ENCODE assay signal across 9 cellular contexts in genomic region chr22:17785185-17786184, GRCh38. TPM values are rescaled to one million over a fixed set of nuclear protein-coding genes. Genes with fewer than 3 reads are reported as not detected.
A peak's percentile ranks its signal among the peaks of the same experiment; 100 is the strongest.
DNase-seq lines count a peak whose midpoint lies in the region; ATAC-seq and TF ChIP-seq lines count a peak whose summit lies in the region.
"Had no signal": no experiment of that assay in that cellular context is flagged by ENCODE, and none has a peak within 500 bp of the region (broad histone marks: within the 10 kb centered on the region; RNA-seq: fewer than 3 reads in every experiment).

No MANE protein-coding gene starts in this region.

- H3K36me3 ChIP-seq in effector memory CD4-positive, alpha-beta T cell (ENCODE audit: control insufficient read depth, insufficient read depth, low read length), result peaks cover 14% of the 10 kb centered on the region
- H3K36me3 ChIP-seq in transverse colon, result no peaks in the 10 kb centered on the region

- no peaks in the 10 kb centered on the region for H3K27me3 ChIP-seq in effector memory CD4-positive, alpha-beta T cell (replicated peaks; ENCODE audit: control insufficient read depth, insufficient read depth, low read length, poor library complexity, severe bottlenecking)
- H3K27me3 ChIP-seq in transverse colon, result no peaks in the 10 kb centered on the region

- no peak for TF ChIP-seq POLR2A in transverse colon (IDR thresholded peaks at IDR 0.05)

- 80% methylated on average over 32 of the region's 37 CpGs; no CpG with 5 or more reads in 1 of the 2 donors for WGBS in transverse colon (ENCODE audit: low coverage in 1 of 2), 2 donors

- peak; percentile 56 to 83 (median 74) for TF ChIP-seq CTCF in transverse colon (IDR thresholded peaks at IDR 0.05)

- no peak for TF ChIP-seq EP300 in transverse colon (IDR thresholded peaks at IDR 0.05; ENCODE audit: low read depth)

- POLR2A ChIA-PET in activated CD4-positive, alpha-beta memory T cell treated with anti-CD3 and anti-CD28 coated beads, Interleukin-2, amount 10 ng/mL, durations not matched to agents 7 days and 5 days (lab: Charles Lee), result interaction anchor here (0.7 to 1.6 kb wide), 4 partner anchors 12 to 31 kb away, joined by 3 to 6 read pairs (median 3); no protein-coding TSS in a partner anchor

- peaks cover 12% of the 10 kb centered on the region for H3K4me1 Mint-ChIP-seq in activated CD4-positive, alpha-beta memory T cell treated with anti-CD3 and anti-CD28 coated beads, Interleukin-2, amount 10 ng/mL, durations not matched to agents 7 days and 5 days
- peaks cover 14 to 33% of the 10 kb centered on the region in 2 donors for H3K4me1 Mint-ChIP-seq in natural killer cell treated with Interleukin-12 subunit alpha and Interleukin-12 subunit beta and Interleukin-15 and Interleukin-18, amount 100 ng/mL, for 72 hours (ENCODE audit: low read depth in 2 of 2)

- no peaks in the 10 kb centered on the region for H3K36me3 Mint-ChIP-seq in activated CD4-positive, alpha-beta memory T cell treated with anti-CD3 and anti-CD28 coated beads, Interleukin-2, amount 10 ng/mL, durations not matched to agents 7 days and 5 days (ENCODE audit: low read depth)
- no peaks in the 10 kb centered on the region for H3K36me3 Mint-ChIP-seq in natural killer cell treated with Interleukin-12 subunit alpha and Interleukin-12 subunit beta and Interleukin-15 and Interleukin-18, amount 100 ng/mL, for 72 hours

- H3K4me1 ChIP-seq in effector memory CD4-positive, alpha-beta T cell (ENCODE audit: control insufficient read depth, insufficient read depth, low read length, poor library complexity, severe bottlenecking), result peaks cover 16% of the 10 kb centered on the region
- peaks cover 7 to 47% (median 26%) of the 10 kb centered on the region in 4 donors for H3K4me1 ChIP-seq in transverse colon

- no peak overlapping the region for H3K4me3 ChIP-seq in effector memory CD4-positive, alpha-beta T cell (ENCODE audit: insufficient read depth, low read depth, low read length, poor library complexity, severe bottlenecking)
- no peak overlapping the region for H3K4me3 ChIP-seq in transverse colon
- H3K4me3 ChIP-seq: SK-N-MC had no signal

- no peaks in the 10 kb centered on the region for H3K9me3 Mint-ChIP-seq in activated CD4-positive, alpha-beta memory T cell treated with anti-CD3 and anti-CD28 coated beads, Interleukin-2, amount 10 ng/mL, durations not matched to agents 7 days and 5 days
- no peaks in the 10 kb centered on the region for H3K9me3 Mint-ChIP-seq in natural killer cell treated with Interleukin-12 subunit alpha and Interleukin-12 subunit beta and Interleukin-15 and Interleukin-18, amount 100 ng/mL, for 72 hours

- CTCF ChIA-PET in activated CD4-positive, alpha-beta memory T cell treated with anti-CD3 and anti-CD28 coated beads, Interleukin-2, amount 10 ng/mL, durations not matched to agents 7 days and 5 days (lab: Charles Lee), result interaction anchor here (0.6 to 6.6 kb wide), 20 partner anchors 9 to 614 kb away, joined by 3 to 98 read pairs (median 7); partner anchors contain the start of genes BCL2L13, BID and PEX26

- no peaks in the 10 kb centered on the region for H3K27me3 Mint-ChIP-seq in activated CD4-positive, alpha-beta memory T cell treated with anti-CD3 and anti-CD28 coated beads, Interleukin-2, amount 10 ng/mL, durations not matched to agents 7 days and 5 days
- no peaks in the 10 kb centered on the region for H3K27me3 Mint-ChIP-seq in natural killer cell treated with Interleukin-12 subunit alpha and Interleukin-12 subunit beta and Interleukin-15 and Interleukin-18, amount 100 ng/mL, for 72 hours

- in situ Hi-C loops in transverse colon (cut with MboI; ENCODE audit: low pct_ligation_motif_present in 1 of 4, low pct_unique_long_range_greater_than_20kb in 1 of 4, low sequenced_read_pairs in 3 of 4), result no loop called here

- no peak overlapping the region for H3K27ac Mint-ChIP-seq in activated CD4-positive, alpha-beta memory T cell treated with anti-CD3 and anti-CD28 coated beads, Interleukin-2, amount 10 ng/mL, durations not matched to agents 7 days and 5 days
- H3K27ac Mint-ChIP-seq in natural killer cell treated with Interleukin-12 subunit alpha and Interleukin-12 subunit beta and Interleukin-15 and Interleukin-18, amount 100 ng/mL, for 72 hours, result no peak overlapping the region

- no peak overlapping the region for H3K27ac ChIP-seq in effector memory CD4-positive, alpha-beta T cell (ENCODE audit: insufficient read depth, low read length, poor library complexity, severe bottlenecking)
- H3K27ac ChIP-seq in transverse colon, result peak overlapping the region in 1 of 4 donors; percentile 71
- H3K27ac ChIP-seq: SK-N-MC had no signal

- DNase-seq in ELR (ENCODE audit: low read depth), result peak; percentile 53
- DNase-seq in NAMALWA (ENCODE audit: low spot score), result peak; percentile 76
- DNase-seq in activated CD4-positive, alpha-beta memory T cell treated with anti-CD3 and anti-CD28 coated beads, Interleukin-2, amount 10 ng/mL, durations not matched to agents 7 days and 5 days, result peak; percentile 74
- DNase-seq in effector memory CD4-positive, alpha-beta T cell, result peak; percentile 50 to 53 (median 52)
- DNase-seq in natural killer cell treated with Interleukin-12 subunit alpha and Interleukin-12 subunit beta and Interleukin-15 and Interleukin-18, amount 100 ng/mL, for 72 hours (ENCODE audit: low spot score), result peak; percentile 76
- DNase-seq in transverse colon, result peak; percentile 84
- no peak for DNase-seq in NCI-H2227 treated with DMSO at 0.1 percent for 48 hours (lab: John Stamatoyannopoulos, UW)
- no peak for DNase-seq in DMS153 (lab: John Stamatoyannopoulos, UW)

- H3K9me3 ChIP-seq in effector memory CD4-positive, alpha-beta T cell (ENCODE audit: control insufficient read depth, low read length), result no peaks in the 10 kb centered on the region
- H3K9me3 ChIP-seq in transverse colon, result no peaks in the 10 kb centered on the region

- intact Hi-C loops in transverse colon (cut with DNase I; ENCODE audit: low total_unique reads), result loop anchor here (10.0 kb wide), 1 partner anchor 231 kb away; no protein-coding TSS in a partner anchor

- no peak for ATAC-seq in natural killer cell treated with Interleukin-12 subunit alpha and Interleukin-12 subunit beta and Interleukin-15 and Interleukin-18, amount 100 ng/mL, for 72 hours

- no peak overlapping the region for H3K4me3 Mint-ChIP-seq in activated CD4-positive, alpha-beta memory T cell treated with anti-CD3 and anti-CD28 coated beads, Interleukin-2, amount 10 ng/mL, durations not matched to agents 7 days and 5 days
- H3K4me3 Mint-ChIP-seq in natural killer cell treated with Interleukin-12 subunit alpha and Interleukin-12 subunit beta and Interleukin-15 and Interleukin-18, amount 100 ng/mL, for 72 hours, result no peak overlapping the region

RNA-seq across cellular contexts. Expression of gene BID, which starts 11.2 kb away (rescaled TPM):
- total RNA-seq in activated CD4-positive, alpha-beta memory T cell treated with anti-CD3 and anti-CD28 coated beads, Interleukin-2, amount 10 ng/mL, durations not matched to agents 7 days and 5 days, result 10 to 100 TPM; 21.4 to 25.7 TPM
- 10 to 100 TPM; 32.0 to 59.3 TPM for total RNA-seq in natural killer cell treated with Interleukin-12 subunit alpha and Interleukin-12 subunit beta and Interleukin-15 and Interleukin-18, amount 100 ng/mL, for 72 hours
- 10 to 100 TPM; 21.1 to 59.5 (median 25.5) TPM for total RNA-seq in transverse colon

Comparison
In these comparisons a context has a peak if more than half of its experiments do, and no peak if none do; other contexts are left out.
1. DNase-seq: peak in ELR (single experiment), NAMALWA (single experiment), activated CD4-positive, alpha-beta memory T cell treated with anti-CD3 and anti-CD28 coated beads, Interleukin-2, amount 10 ng/mL, durations not matched to agents 7 days and 5 days (single experiment), effector memory CD4-positive, alpha-beta T cell (3 of 3), natural killer cell treated with Interleukin-12 subunit alpha and Interleukin-12 subunit beta and Interleukin-15 and Interleukin-18, amount 100 ng/mL, for 72 hours (single experiment) and transverse colon (single experiment); none in NCI-H2227 treated with DMSO at 0.1 percent for 48 hours (single experiment) and DMS153 (single experiment).